2 cellular contexts compared by ENCODE assay signal in the genomic region with DNA sequence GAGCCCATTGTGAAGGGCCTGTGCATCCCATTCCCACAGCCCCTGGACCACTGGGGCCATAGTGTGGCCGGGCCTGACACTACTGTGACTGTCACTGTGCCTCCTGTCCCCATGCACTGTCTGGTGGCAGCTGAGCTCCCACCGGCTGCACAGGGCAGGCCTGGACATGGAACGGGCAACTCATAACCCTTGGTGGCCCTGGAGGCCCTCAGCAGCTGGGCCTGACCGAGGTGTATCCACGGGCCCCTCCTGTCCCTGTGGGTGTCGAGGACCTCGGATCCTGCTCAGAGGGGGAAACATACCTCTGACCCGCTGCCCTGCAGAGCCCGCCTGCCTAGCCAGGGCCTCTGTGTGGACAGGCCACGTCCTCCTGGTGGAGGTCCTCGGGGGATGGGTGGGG.
TF ChIP-seq lines count a peak whose summit lies in the region.

No MANE protein-coding gene starts in this region.

TF ChIP-seq in SK-N-SH, 30 proteins besides CTCF, POLR2A, EP300 and RAD21 (continued from another document):
- TF ChIP-seq RCOR1 (IDR thresholded peaks at IDR 0.05; ENCODE audit: low read length) (no peak), CHD2 (IDR thresholded peaks at IDR 0.05; ENCODE audit: low read length, partially characterized antibody) (no peak), MXI1 (IDR thresholded peaks at IDR 0.05; ENCODE audit: low read depth, low read length) (no peak)

TF ChIP-seq in H1, 55 proteins besides CTCF, POLR2A, EP300 and RAD21 (continued from another document):
- TF ChIP-seq, protein P1, sequence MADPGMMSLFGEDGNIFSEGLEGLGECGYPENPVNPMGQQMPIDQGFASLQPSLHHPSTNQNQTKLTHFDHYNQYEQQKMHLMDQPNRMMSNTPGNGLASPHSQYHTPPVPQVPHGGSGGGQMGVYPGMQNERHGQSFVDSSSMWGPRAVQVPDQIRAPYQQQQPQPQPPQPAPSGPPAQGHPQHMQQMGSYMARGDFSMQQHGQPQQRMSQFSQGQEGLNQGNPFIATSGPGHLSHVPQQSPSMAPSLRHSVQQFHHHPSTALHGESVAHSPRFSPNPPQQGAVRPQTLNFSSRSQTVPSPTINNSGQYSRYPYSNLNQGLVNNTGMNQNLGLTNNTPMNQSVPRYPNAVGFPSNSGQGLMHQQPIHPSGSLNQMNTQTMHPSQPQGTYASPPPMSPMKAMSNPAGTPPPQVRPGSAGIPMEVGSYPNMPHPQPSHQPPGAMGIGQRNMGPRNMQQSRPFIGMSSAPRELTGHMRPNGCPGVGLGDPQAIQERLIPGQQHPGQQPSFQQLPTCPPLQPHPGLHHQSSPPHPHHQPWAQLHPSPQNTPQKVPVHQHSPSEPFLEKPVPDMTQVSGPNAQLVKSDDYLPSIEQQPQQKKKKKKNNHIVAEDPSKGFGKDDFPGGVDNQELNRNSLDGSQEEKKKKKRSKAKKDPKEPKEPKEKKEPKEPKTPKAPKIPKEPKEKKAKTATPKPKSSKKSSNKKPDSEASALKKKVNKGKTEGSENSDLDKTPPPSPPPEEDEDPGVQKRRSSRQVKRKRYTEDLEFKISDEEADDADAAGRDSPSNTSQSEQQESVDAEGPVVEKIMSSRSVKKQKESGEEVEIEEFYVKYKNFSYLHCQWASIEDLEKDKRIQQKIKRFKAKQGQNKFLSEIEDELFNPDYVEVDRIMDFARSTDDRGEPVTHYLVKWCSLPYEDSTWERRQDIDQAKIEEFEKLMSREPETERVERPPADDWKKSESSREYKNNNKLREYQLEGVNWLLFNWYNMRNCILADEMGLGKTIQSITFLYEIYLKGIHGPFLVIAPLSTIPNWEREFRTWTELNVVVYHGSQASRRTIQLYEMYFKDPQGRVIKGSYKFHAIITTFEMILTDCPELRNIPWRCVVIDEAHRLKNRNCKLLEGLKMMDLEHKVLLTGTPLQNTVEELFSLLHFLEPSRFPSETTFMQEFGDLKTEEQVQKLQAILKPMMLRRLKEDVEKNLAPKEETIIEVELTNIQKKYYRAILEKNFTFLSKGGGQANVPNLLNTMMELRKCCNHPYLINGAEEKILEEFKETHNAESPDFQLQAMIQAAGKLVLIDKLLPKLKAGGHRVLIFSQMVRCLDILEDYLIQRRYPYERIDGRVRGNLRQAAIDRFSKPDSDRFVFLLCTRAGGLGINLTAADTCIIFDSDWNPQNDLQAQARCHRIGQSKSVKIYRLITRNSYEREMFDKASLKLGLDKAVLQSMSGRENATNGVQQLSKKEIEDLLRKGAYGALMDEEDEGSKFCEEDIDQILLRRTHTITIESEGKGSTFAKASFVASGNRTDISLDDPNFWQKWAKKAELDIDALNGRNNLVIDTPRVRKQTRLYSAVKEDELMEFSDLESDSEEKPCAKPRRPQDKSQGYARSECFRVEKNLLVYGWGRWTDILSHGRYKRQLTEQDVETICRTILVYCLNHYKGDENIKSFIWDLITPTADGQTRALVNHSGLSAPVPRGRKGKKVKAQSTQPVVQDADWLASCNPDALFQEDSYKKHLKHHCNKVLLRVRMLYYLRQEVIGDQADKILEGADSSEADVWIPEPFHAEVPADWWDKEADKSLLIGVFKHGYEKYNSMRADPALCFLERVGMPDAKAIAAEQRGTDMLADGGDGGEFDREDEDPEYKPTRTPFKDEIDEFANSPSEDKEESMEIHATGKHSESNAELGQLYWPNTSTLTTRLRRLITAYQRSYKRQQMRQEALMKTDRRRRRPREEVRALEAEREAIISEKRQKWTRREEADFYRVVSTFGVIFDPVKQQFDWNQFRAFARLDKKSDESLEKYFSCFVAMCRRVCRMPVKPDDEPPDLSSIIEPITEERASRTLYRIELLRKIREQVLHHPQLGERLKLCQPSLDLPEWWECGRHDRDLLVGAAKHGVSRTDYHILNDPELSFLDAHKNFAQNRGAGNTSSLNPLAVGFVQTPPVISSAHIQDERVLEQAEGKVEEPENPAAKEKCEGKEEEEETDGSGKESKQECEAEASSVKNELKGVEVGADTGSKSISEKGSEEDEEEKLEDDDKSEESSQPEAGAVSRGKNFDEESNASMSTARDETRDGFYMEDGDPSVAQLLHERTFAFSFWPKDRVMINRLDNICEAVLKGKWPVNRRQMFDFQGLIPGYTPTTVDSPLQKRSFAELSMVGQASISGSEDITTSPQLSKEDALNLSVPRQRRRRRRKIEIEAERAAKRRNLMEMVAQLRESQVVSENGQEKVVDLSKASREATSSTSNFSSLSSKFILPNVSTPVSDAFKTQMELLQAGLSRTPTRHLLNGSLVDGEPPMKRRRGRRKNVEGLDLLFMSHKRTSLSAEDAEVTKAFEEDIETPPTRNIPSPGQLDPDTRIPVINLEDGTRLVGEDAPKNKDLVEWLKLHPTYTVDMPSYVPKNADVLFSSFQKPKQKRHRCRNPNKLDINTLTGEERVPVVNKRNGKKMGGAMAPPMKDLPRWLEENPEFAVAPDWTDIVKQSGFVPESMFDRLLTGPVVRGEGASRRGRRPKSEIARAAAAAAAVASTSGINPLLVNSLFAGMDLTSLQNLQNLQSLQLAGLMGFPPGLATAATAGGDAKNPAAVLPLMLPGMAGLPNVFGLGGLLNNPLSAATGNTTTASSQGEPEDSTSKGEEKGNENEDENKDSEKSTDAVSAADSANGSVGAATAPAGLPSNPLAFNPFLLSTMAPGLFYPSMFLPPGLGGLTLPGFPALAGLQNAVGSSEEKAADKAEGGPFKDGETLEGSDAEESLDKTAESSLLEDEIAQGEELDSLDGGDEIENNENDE (IDR thresholded peaks at IDR 0.05; ENCODE audit: insufficient replicate concordance, low read length) = no peak
- TF ChIP-seq TCF12 (IDR thresholded peaks at IDR 0.05; ENCODE audit: low read depth, low read length) (no peak), KDM1A (IDR thresholded peaks at IDR 0.05; ENCODE audit: borderline replicate concordance, low read length) (no peak), BRCA1 (IDR thresholded peaks at IDR 0.05; ENCODE audit: low read depth, low read length) (no peak), FOSL1 (IDR thresholded peaks at IDR 0.05; ENCODE audit: insufficient read depth, low read depth, low read length) (no peak), CBX8 (IDR thresholded peaks at IDR 0.05; ENCODE audit: borderline replicate concordance, low read depth, low read length) (no peak), SAP30 (IDR thresholded peaks at IDR 0.05; ENCODE audit: insufficient read depth, insufficient replicate concordance, low read length) (no peak)
- TF ChIP-seq, protein P2, sequence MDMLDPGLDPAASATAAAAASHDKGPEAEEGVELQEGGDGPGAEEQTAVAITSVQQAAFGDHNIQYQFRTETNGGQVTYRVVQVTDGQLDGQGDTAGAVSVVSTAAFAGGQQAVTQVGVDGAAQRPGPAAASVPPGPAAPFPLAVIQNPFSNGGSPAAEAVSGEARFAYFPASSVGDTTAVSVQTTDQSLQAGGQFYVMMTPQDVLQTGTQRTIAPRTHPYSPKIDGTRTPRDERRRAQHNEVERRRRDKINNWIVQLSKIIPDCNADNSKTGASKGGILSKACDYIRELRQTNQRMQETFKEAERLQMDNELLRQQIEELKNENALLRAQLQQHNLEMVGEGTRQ (IDR thresholded peaks at IDR 0.05; ENCODE audit: low read length) = no peak
- TF ChIP-seq, protein P3, sequence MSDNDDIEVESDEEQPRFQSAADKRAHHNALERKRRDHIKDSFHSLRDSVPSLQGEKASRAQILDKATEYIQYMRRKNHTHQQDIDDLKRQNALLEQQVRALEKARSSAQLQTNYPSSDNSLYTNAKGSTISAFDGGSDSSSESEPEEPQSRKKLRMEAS (IDR thresholded peaks at IDR 0.05) = no peak
